ENCODE assay signal across 31 cellular contexts in genomic region chr13:107239213-107239612, GRCh38.
"Had no signal": no experiment of that assay in that cellular context is flagged by ENCODE, and none has a peak within 500 bp of the region (broad histone marks: within the 10 kb centered on the region; RNA-seq: fewer than 3 reads in every experiment).

No MANE protein-coding gene starts in this region.

- H3K9me3 ChIP-seq: ovary, psoas muscle, spleen, suprapubic skin, testis, tibial artery, transverse colon, upper lobe of right lung, uterus had no signal

- H3K4me3 Mint-ChIP-seq: natural killer cell; nephron; neural progenitor cell; stimulated activated memory B cell treated with anti-CD40 and anti-IgM and Interleukin-4, amounts not matched to agents 10 μg/mL and 1 μg/mL and 100 μg/mL, for 72 hours; stimulated activated naive CD8-positive, alpha-beta T cell treated with anti-CD3 and anti-CD28 coated beads, Interleukin-15, amount 100 ng/mL, for 72 hours; type B pancreatic cell had no signal

- DNase-seq: natural killer cell; occipital lobe; ovary; posterior cingulate gyrus; psoas muscle; right cardiac atrium; spleen; stimulated activated CD4-positive, alpha-beta T cell treated with anti-CD3 and anti-CD28 coated beads, Interleukin-12 subunit alpha, Interleukin-12 subunit beta, amount 100 ng/mL, for 4 hours; stimulated activated CD4-positive, alpha-beta T cell treated with anti-CD3 and anti-CD28 coated beads, Interleukin-1b, Interleukin-23, amount 100 ng/mL, for 48 hours; stimulated activated CD4-positive, alpha-beta T cell treated with anti-CD3 and anti-CD28 coated beads, Interleukin-4, amount 100 ng/mL, for 1 hour; stimulated activated CD4-positive, alpha-beta T cell treated with anti-CD3 and anti-CD28 coated beads, Interleukin-4, amount 100 ng/mL, for 4 hours; stimulated activated CD8-positive, alpha-beta memory T cell treated with anti-CD3 and anti-CD28 coated beads, Interleukin-4, amount 100 ng/mL, for 48 hours; stimulated activated naive CD4-positive, alpha-beta T cell; stimulated activated naive CD8-positive, alpha-beta T cell treated with anti-CD3 and anti-CD28 coated beads, Interleukin-15, amount 100 ng/mL, for 72 hours; stimulated activated naive CD8-positive, alpha-beta T cell treated with anti-CD3 and anti-CD28 coated beads, Interleukin-15, Interleukin-2, amounts not matched to agents 100 U/mL and 50 U/mL, for 24 hours; substantia nigra; testis; tibial artery; transverse colon; upper lobe of right lung; uterus had no signal

- H3K27ac Mint-ChIP-seq: natural killer cell; nephron; neural progenitor cell; progenitor cell of endocrine pancreas; stimulated activated memory B cell treated with anti-CD40 and anti-IgM and Interleukin-4, amounts not matched to agents 10 μg/mL and 1 μg/mL and 100 μg/mL, for 72 hours; type B pancreatic cell had no signal

- H3K9ac ChIP-seq: neural progenitor cell, parathyroid adenoma had no signal

- H3K27me3 Mint-ChIP-seq: stimulated activated memory B cell treated with anti-CD40 and anti-IgM and Interleukin-4, amounts not matched to agents 10 μg/mL and 1 μg/mL and 100 μg/mL, for 72 hours; stimulated activated naive CD8-positive, alpha-beta T cell treated with anti-CD3 and anti-CD28 coated beads, Interleukin-15, amount 100 ng/mL, for 72 hours had no signal

- H3K36me3 Mint-ChIP-seq: natural killer cell; neural progenitor cell; stimulated activated memory B cell treated with anti-CD40 and anti-IgM and Interleukin-4, amounts not matched to agents 10 μg/mL and 1 μg/mL and 100 μg/mL, for 72 hours; type B pancreatic cell had no signal

- H3K4me1 Mint-ChIP-seq: natural killer cell; nephron; stimulated activated memory B cell treated with anti-CD40 and anti-IgM and Interleukin-4, amounts not matched to agents 10 μg/mL and 1 μg/mL and 100 μg/mL, for 72 hours; stimulated activated naive CD8-positive, alpha-beta T cell treated with anti-CD3 and anti-CD28 coated beads, Interleukin-15, amount 100 ng/mL, for 72 hours had no signal

- ATAC-seq: natural killer cell; psoas muscle; right cardiac atrium; sciatic nerve; stimulated activated memory B cell treated with anti-CD40 and anti-IgM and Interleukin-4, amounts not matched to agents 10 μg/mL and 1 μg/mL and 100 μg/mL, for 72 hours; stimulated activated naive CD8-positive, alpha-beta T cell treated with anti-CD3 and anti-CD28 coated beads, Interleukin-15, amount 100 ng/mL, for 72 hours; stimulated activated naive CD8-positive, alpha-beta T cell treated with anti-CD3 and anti-CD28 coated beads, Interleukin-15, Interleukin-2, amounts not matched to agents 100 U/mL and 50 U/mL, for 24 hours; upper lobe of right lung had no signal

- H3K27me3 ChIP-seq: neural progenitor cell, ovary, spleen, suprapubic skin, testis, transverse colon, upper lobe of right lung, uterus had no signal

- H3K4me3 ChIP-seq: neural progenitor cell, ovary, psoas muscle, skin epidermis, smooth muscle cell, spleen, suprapubic skin, testis, tibial artery, transverse colon, upper lobe of right lung, uterus had no signal

- H3K9me3 Mint-ChIP-seq: nephron; neural progenitor cell; stimulated activated memory B cell treated with anti-CD40 and anti-IgM and Interleukin-4, amounts not matched to agents 10 μg/mL and 1 μg/mL and 100 μg/mL, for 72 hours; type B pancreatic cell had no signal

- H3K36me3 ChIP-seq: neural progenitor cell, ovary, spleen, suprapubic skin, tibial artery, transverse colon, upper lobe of right lung, uterus had no signal

- H3K27ac ChIP-seq: neural progenitor cell, ovary, parathyroid adenoma, psoas muscle, skin epidermis, spleen, suprapubic skin, testis, tibial artery, transverse colon, upper lobe of right lung, uterus had no signal

- H2AFZ ChIP-seq: neural progenitor cell, parathyroid adenoma had no signal

- H3K79me2 ChIP-seq: parathyroid adenoma had no signal

- H3K4me2 ChIP-seq: neural progenitor cell, smooth muscle cell had no signal

- H3K4me1 ChIP-seq: parathyroid adenoma, psoas muscle, spleen, testis, tibial artery, transverse colon, upper lobe of right lung, uterus had no signal
